In the genomic region with DNA sequence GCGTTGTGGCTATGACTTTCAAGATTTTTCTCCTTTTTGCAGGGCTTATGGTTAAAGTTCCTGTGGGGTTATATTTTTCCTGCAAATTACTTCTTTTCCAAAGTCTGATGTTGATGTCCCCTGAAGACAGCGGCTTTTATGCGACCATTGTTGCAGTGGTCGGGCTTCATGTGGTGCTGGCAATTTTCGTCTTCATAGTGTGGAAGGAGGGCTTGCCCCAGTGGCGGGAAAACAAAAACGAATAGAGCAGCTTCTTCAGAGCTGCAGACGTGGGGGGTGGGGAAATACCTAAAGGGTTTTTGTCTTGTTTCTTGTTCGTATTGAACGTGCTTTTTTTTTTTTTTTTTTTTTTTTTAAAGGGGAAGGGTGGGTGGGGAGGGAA, we compare ENCODE assay signal across 10 cellular contexts. TPM values are rescaled to one million over a fixed set of nuclear protein-coding genes. Genes with fewer than 3 reads are reported as not detected.
A peak's percentile ranks its signal among the peaks of the same experiment; 100 is the strongest.
DNase-seq lines count a peak whose midpoint lies in the region; ATAC-seq, FAIRE-seq and TF ChIP-seq lines count a peak whose summit lies in the region.
"Had no signal": no experiment of that assay in that cellular context is flagged by ENCODE, and none has a peak within 500 bp of the region (broad histone marks: within the 10 kb centered on the region; RNA-seq: fewer than 3 reads in every experiment).

No MANE protein-coding gene starts in this region.

- H3K4me2 ChIP-seq in astrocyte (ENCODE audit: low read length) = peak overlapping the region; percentile 78
- peak overlapping the region; percentile 70 for H3K4me2 ChIP-seq in osteoblast (ENCODE audit: insufficient read depth, low read length)

- H3K9me3 ChIP-seq in astrocyte (ENCODE audit: insufficient read depth, low read depth, low read length) = no peaks in the 10 kb centered on the region
- H3K9me3 ChIP-seq in osteoblast (ENCODE audit: low read depth, low read length) = no peaks in the 10 kb centered on the region
- H3K9me3 ChIP-seq in aorta (ENCODE audit: control insufficient read depth, low read length) = peaks cover 2% of the 10 kb centered on the region
- H3K9me3 ChIP-seq: BE2C had no signal

- H2AFZ ChIP-seq in astrocyte (ENCODE audit: low read depth, low read length) (peak overlapping the region; percentile 67), osteoblast (ENCODE audit: low read length) (peak overlapping the region; percentile 60)

- WGBS in aorta, 2 donors = 29 to 43% methylated on average over 10 of the region's 10 CpGs

- H3K79me2 ChIP-seq in astrocyte (ENCODE audit: insufficient read depth, low read length) (peaks cover 6% of the 10 kb centered on the region), osteoblast (ENCODE audit: insufficient read depth, low read length) (no peaks in the 10 kb centered on the region)

- H3K27ac Mint-ChIP-seq in astrocyte (ENCODE audit: unreplicated experiment) = peak overlapping the region; percentile 36

- TF ChIP-seq CTCF in AG09309 (IDR thresholded peaks at IDR 0.05; ENCODE audit: control insufficient read depth, insufficient read depth, low read depth, low read length, missing control alignments) = no peak
- TF ChIP-seq CTCF in astrocyte (IDR thresholded peaks at IDR 0.05; ENCODE audit: insufficient read depth, low read depth, low read length) = no peak
- no peak for TF ChIP-seq CTCF in foreskin keratinocyte (conservative IDR thresholded peaks at IDR 0.05)
- no peak for TF ChIP-seq CTCF in osteoblast (IDR thresholded peaks at IDR 0.05; ENCODE audit: extremely low read depth, low read depth, low read length)

- H3K27ac ChIP-seq in astrocyte (ENCODE audit: low read depth, low read length) (no peak overlapping the region), foreskin keratinocyte (no peak overlapping the region), osteoblast (ENCODE audit: low read depth, low read length) (no peak overlapping the region), aorta (ENCODE audit: low read depth in 1 of 2, low read length in 2 of 2) (no peak overlapping the region)

- H3K36me3 ChIP-seq in astrocyte (ENCODE audit: insufficient read depth, low read length) (peaks cover 11% of the 10 kb centered on the region), osteoblast (ENCODE audit: insufficient read depth, low read length) (no peaks in the 10 kb centered on the region), aorta (ENCODE audit: control insufficient read depth in 1 of 2, insufficient read depth in 2 of 2, low read length in 1 of 2) (peaks cover 3% of the 10 kb centered on the region in 2 donors)
- H3K36me3 ChIP-seq: BE2C had no signal

- FAIRE-seq in astrocyte (lab: Jason Lieb, UNC) = no peak

- H3K9ac ChIP-seq in astrocyte (ENCODE audit: low read length) = peak overlapping the region; percentile 23

- H3K4me1 Mint-ChIP-seq in astrocyte (ENCODE audit: low read depth, unreplicated experiment) = no peaks in the 10 kb centered on the region

- no peaks in the 10 kb centered on the region for H3K27me3 ChIP-seq in astrocyte (ENCODE audit: insufficient read depth, low read length)
- H3K27me3 ChIP-seq in foreskin keratinocyte = no peaks in the 10 kb centered on the region
- H3K27me3 ChIP-seq in osteoblast (ENCODE audit: insufficient read depth, low read length) = no peaks in the 10 kb centered on the region
- H3K27me3 ChIP-seq in aorta (ENCODE audit: control insufficient read depth in 1 of 2, insufficient read depth in 2 of 2, low read length in 1 of 2) = no peaks in the 10 kb centered on the region
- H3K27me3 ChIP-seq: BE2C had no signal

- H3K36me3 Mint-ChIP-seq in astrocyte (ENCODE audit: low read depth, unreplicated experiment) = peaks cover 7% of the 10 kb centered on the region

- DNase-seq in AG09309 (ENCODE audit: low read depth) = no peak
- no peak for DNase-seq in astrocyte (ENCODE audit: low read depth)
- DNase-seq in foreskin keratinocyte = no peak
- no peak for DNase-seq in osteoblast (ENCODE audit: insufficient read length, low spot score, missing footprints)
- no peak for DNase-seq in aorta
- no peak for DNase-seq in DMS53 treated with DMSO at 0.1 percent for 48 hours (lab: John Stamatoyannopoulos, UW; ENCODE audit: unreplicated experiment)
- DNase-seq in kidney tubule cell (ENCODE audit: low spot score) = no peak
- DNase-seq: NK-92 treated with Interleukin-12 subunit alpha and Interleukin-12 subunit beta, amount 100 ng/mL, for 24 hours had no signal

- H3K4me3 ChIP-seq in AG09309 (ENCODE audit: control insufficient read depth, low read depth, low read length) (peak overlapping the region; percentile 30), astrocyte (ENCODE audit: insufficient read depth, low read depth, low read length) (peak overlapping the region; percentile 56), osteoblast (ENCODE audit: insufficient read depth, low read length) (peak overlapping the region; percentile 67), aorta (ENCODE audit: low read length in 2 of 2) (no peak overlapping the region)

- H3K9me3 Mint-ChIP-seq in astrocyte (ENCODE audit: unreplicated experiment) = no peaks in the 10 kb centered on the region

- intact Hi-C loops in aorta (cut with DNase I) = loop anchor here in 1 of 2 donors (5.0 kb wide), 1 partner anchor 67 kb away; no protein-coding TSS in a partner anchor

- H3K4me1 ChIP-seq in astrocyte (ENCODE audit: insufficient read depth, low read length) (no peaks in the 10 kb centered on the region), foreskin keratinocyte (peaks cover 5% of the 10 kb centered on the region), osteoblast (ENCODE audit: insufficient read depth, low read length) (no peaks in the 10 kb centered on the region), aorta (ENCODE audit: control insufficient read depth in 1 of 2, insufficient read depth in 2 of 2, low read length in 2 of 2) (no peaks in the 10 kb centered on the region)
- H3K4me1 ChIP-seq: BE2C had no signal

- peak overlapping the region; percentile 86 for H3K4me3 Mint-ChIP-seq in astrocyte (ENCODE audit: unreplicated experiment)

- H3K27me3 Mint-ChIP-seq in astrocyte (ENCODE audit: low read depth, unreplicated experiment) = no peaks in the 10 kb centered on the region

- ATAC-seq in foreskin keratinocyte = peak; percentile 7
- no peak for ATAC-seq in aorta (ENCODE audit: low FRiP score)
- ATAC-seq in GM18873 (IDR thresholded peaks at IDR 0.05; ENCODE audit: low FRiP score, unreplicated experiment) = no peak

- H4K20me1 ChIP-seq in astrocyte (ENCODE audit: insufficient read depth, low read length) (no peaks in the 10 kb centered on the region), osteoblast (ENCODE audit: insufficient read depth, low read length) (no peaks in the 10 kb centered on the region)

RNA-seq across cellular contexts. Expression of a gene that starts 53.8 kb away (rescaled TPM):
- total RNA-seq in astrocyte (40.9 and 41.1 TPM in 2 replicates), foreskin keratinocyte (78.7 and 86.0 TPM in 2 replicates), osteoblast (47.7 and 48.1 TPM in 2 replicates), aorta (10 to 100 TPM; 44.7 to 46.1 TPM)
- polyA plus RNA-seq in foreskin keratinocyte (36.0 and 46.2 TPM in 2 replicates), aorta (10 to 100 TPM; 17.4 to 21.5 TPM)

Comparison
In these comparisons a context has a peak if more than half of its experiments do, and no peak if none do; other contexts are left out.
1. H3K4me3 ChIP-seq: peak in AG09309 (single experiment), astrocyte (single experiment) and osteoblast (single experiment); none in aorta (0 of 2).